In the genomic region with DNA sequence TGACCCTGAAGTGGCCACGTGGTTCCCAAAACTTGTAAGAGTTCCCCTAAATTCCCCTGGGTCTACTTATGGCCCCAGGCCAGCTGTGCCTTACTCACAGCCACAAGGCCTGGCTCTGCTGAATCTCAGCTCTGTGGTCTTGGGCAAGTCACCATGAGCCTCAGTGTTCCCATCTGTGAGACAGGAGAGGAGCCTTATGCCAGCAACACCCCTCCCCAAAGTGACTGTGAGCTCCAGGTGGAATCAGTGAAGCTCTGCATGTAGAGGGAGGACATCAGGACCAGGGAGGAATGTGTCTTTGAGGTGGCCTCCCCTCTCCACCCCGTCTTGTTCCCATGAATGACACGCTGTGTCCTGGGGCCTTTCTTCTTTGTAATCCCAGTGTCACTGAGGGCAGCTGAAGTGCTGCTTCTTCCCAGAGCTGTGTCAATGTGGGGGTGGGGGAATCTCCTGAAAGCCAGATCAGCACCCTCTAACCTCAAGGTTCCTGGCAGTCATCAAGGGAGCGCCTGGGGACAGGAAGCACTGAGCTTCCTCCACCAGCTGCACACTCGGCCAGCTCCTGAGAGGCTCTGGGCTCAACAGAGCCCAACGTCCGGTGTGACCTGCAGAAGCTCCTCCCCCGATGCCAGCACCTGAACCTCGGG, we compare ENCODE assay signal across 8 cellular contexts.
DNase-seq lines count a peak whose midpoint lies in the region; ATAC-seq and TF ChIP-seq lines count a peak whose summit lies in the region.

No MANE protein-coding gene starts in this region.

- intact Hi-C loops in Calu3 (cut with micrococcal nuclease; ENCODE audit: unreplicated experiment) = no loop called here
- intact Hi-C loops in head of caudate nucleus (cut with DNase I) = no loop called here

- in situ Hi-C loops in ACHN (cut with HindIII; ENCODE audit: low pct_ligation_motif_present, low pct_unique_long_range_greater_than_20kb, low sequenced_read_pairs) = no loop called here

- peaks cover 31% of the 10 kb centered on the region for H3K36me3 Mint-ChIP-seq in Calu3 (ENCODE audit: insufficient read depth, unreplicated experiment)
- no peaks in the 10 kb centered on the region for H3K36me3 Mint-ChIP-seq in T-helper 17 cell (ENCODE audit: low read depth)

- H3K4me1 Mint-ChIP-seq in Calu3 (ENCODE audit: low read depth, unreplicated experiment) = peaks cover 85% of the 10 kb centered on the region
- H3K4me1 Mint-ChIP-seq in T-helper 17 cell = peaks cover 35% of the 10 kb centered on the region

- no peaks in the 10 kb centered on the region for H3K9me3 ChIP-seq in T-helper 17 cell (ENCODE audit: control insufficient read depth, low read length, poor library complexity, severe bottlenecking)

- no peaks in the 10 kb centered on the region for H3K27me3 Mint-ChIP-seq in Calu3 (ENCODE audit: unreplicated experiment)
- no peaks in the 10 kb centered on the region for H3K27me3 Mint-ChIP-seq in T-helper 17 cell

- no TSS peak for BruUV-seq in Calu3 (replicated peaks; lab: Mats Ljungman, UMichigan)

- TF ChIP-seq CTCF in Calu3 (IDR thresholded peaks at IDR 0.05; ENCODE audit: unreplicated experiment) = no peak

- ATAC-seq in HG03280 (IDR thresholded peaks at IDR 0.05; ENCODE audit: unreplicated experiment) = peak; percentile 45
- ATAC-seq in T-helper 17 cell = peak; percentile 43
- peak; percentile 47 for ATAC-seq in stimulated activated naive CD8-positive, alpha-beta T cell treated with anti-CD3 and anti-CD28 coated beads, Interleukin-15, Interleukin-2, amounts not matched to agents 100 U/mL and 50 U/mL, for 24 hours

- CTCF ChIA-PET in Calu3 (lab: Charles Lee) (interaction anchor here (0.6 to 3.2 kb wide), 10 partner anchors 9 to 240 kb away, joined by 3 to 23 read pairs (median 6); no protein-coding TSS in a partner anchor), HEK293T (lab: Yijun Ruan, JAX) (interaction anchor here (0.6 to 1.9 kb wide), 7 partner anchors 16 to 1041 kb away, joined by 3 to 8 read pairs (median 3); no protein-coding TSS in a partner anchor)

- no peak for DNase-seq in Calu3
- no peak for DNase-seq in T-helper 17 cell
- peak in 33 of 42 donors; percentile 11 to 79 (median 45) for DNase-seq in head of caudate nucleus
- DNase-seq in stimulated activated naive CD8-positive, alpha-beta T cell treated with anti-CD3 and anti-CD28 coated beads, Interleukin-15, Interleukin-2, amounts not matched to agents 100 U/mL and 50 U/mL, for 24 hours = peak; percentile 57
- no peak for DNase-seq in HEK293T (ENCODE audit: extremely low spot score)
- DNase-seq in ACHN = no peak

- peak overlapping the region; percentile 24 for H3K4me3 Mint-ChIP-seq in Calu3 (ENCODE audit: low read depth, unreplicated experiment)
- H3K4me3 Mint-ChIP-seq in T-helper 17 cell = peak overlapping the region; percentile 67

- H3K27ac Mint-ChIP-seq in Calu3 (ENCODE audit: unreplicated experiment) (peak overlapping the region; percentile 87), T-helper 17 cell (peak overlapping the region; percentile 61)

- TF ChIP-seq POLR2A in GM19099 (IDR thresholded peaks at IDR 0.05; ENCODE audit: extremely low read depth, insufficient read length, low read depth) = peak; percentile 71

- H3K9me3 Mint-ChIP-seq in Calu3 (ENCODE audit: low read depth, unreplicated experiment) = no peaks in the 10 kb centered on the region

- POLR2A ChIA-PET in HEK293T (lab: Yijun Ruan, JAX) = interaction anchor here (1.0 to 2.7 kb wide), 5 partner anchors 9 to 349 kb away, joined by 3 to 18 read pairs (median 4); no protein-coding TSS in a partner anchor

TF ChIP-seq in HEK293T, 16 proteins besides CTCF, POLR2A, EP300 and RAD21:
- no peak for TF ChIP-seq HDGF (IDR thresholded peaks at IDR 0.05; ENCODE audit: borderline replicate concordance)
- no peak for TF ChIP-seq SP1 (IDR thresholded peaks at IDR 0.05)
- TF ChIP-seq FOXK2 (IDR thresholded peaks at IDR 0.05) = no peak
- TF ChIP-seq TARDBP (IDR thresholded peaks at IDR 0.05) = no peak
- TF ChIP-seq FOXM1 (IDR thresholded peaks at IDR 0.05; ENCODE audit: borderline replicate concordance) = no peak
TF ChIP-seq in HEK293T: peak in this region for 0.

Comparison
In these comparisons a context has a peak if more than half of its experiments do, and no peak if none do; other contexts are left out.
1. DNase-seq: peak in head of caudate nucleus (33 of 42) and stimulated activated naive CD8-positive, alpha-beta T cell treated with anti-CD3 and anti-CD28 coated beads, Interleukin-15, Interleukin-2, amounts not matched to agents 100 U/mL and 50 U/mL, for 24 hours (single experiment); none in Calu3 (single experiment), T-helper 17 cell (0 of 3), HEK293T (single experiment) and ACHN (single experiment).
2. Peak in every context shown above with its lines, with median percentiles within 50 percentile points of each other: ATAC-seq.